Comparison of ENCODE assay signal across 1 cellular context in the genomic region with DNA sequence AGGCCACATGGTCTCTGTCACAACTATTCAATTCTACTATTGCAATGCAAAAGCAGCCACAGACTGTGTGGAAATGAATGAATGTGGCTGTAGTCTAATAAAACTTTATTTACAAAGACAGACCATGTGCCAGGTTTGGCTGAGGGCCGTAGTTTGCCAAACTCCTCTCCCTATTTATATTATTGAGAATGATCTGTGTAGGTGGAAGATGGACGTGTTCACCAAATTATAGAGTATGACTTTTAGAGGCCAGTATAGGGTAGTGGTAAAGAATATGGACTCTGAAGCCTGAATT.
TF ChIP-seq lines count a peak whose summit lies in the region.

No MANE protein-coding gene starts in this region.

TF ChIP-seq in K562, 482 proteins besides CTCF, POLR2A, EP300 and RAD21 (continued from another document):
- TF ChIP-seq SETDB1 (IDR thresholded peaks at IDR 0.05; ENCODE audit: low read length), result no peak
- TF ChIP-seq MECOM (CRISPR knock-in tag; IDR thresholded peaks at IDR 0.05), result no peak
- TF ChIP-seq FOXA3 (CRISPR knock-in tag; conservative IDR thresholded peaks at IDR 0.05 in 1 of 2, IDR thresholded peaks at IDR 0.05 in 1 of 2), result no peak
TF ChIP-seq in K562: peak in this region for 7.
